Comparison of ENCODE assay signal across 20 cellular contexts in genomic region chr2:76385943-76386342, GRCh38.
A peak's percentile ranks its signal among the peaks of the same experiment; 100 is the strongest.
DNase-seq lines count a peak whose midpoint lies in the region; ATAC-seq and TF ChIP-seq lines count a peak whose summit lies in the region.
"Had no signal": no experiment of that assay in that cellular context is flagged by ENCODE, and none has a peak within 500 bp of the region (broad histone marks: within the 10 kb centered on the region; RNA-seq: fewer than 3 reads in every experiment).

No MANE protein-coding gene starts in this region.

- H3K36me3 Mint-ChIP-seq in GM23338 (ENCODE audit: low read depth) (no peaks in the 10 kb centered on the region), neural progenitor cell (no peaks in the 10 kb centered on the region)
- H3K36me3 Mint-ChIP-seq: CD14-positive monocyte; CD4-positive, alpha-beta memory T cell; CD4-positive, CD25-positive, alpha-beta regulatory T cell; CD8-positive, alpha-beta memory T cell had no signal

- H4K20me1 ChIP-seq in GM23338 (replicated peaks; ENCODE audit: insufficient read depth): no peaks in the 10 kb centered on the region
- no peaks in the 10 kb centered on the region for H4K20me1 ChIP-seq in neural progenitor cell (ENCODE audit: low read depth)
- no peaks in the 10 kb centered on the region for H4K20me1 ChIP-seq in PC-9 (ENCODE audit: insufficient read depth)
- H4K20me1 ChIP-seq: BLaER1 had no signal

- H3K36me3 ChIP-seq in GM23338 (ENCODE audit: insufficient read depth): no peaks in the 10 kb centered on the region
- H3K36me3 ChIP-seq in ectodermal cell (ENCODE audit: control insufficient read depth, insufficient read depth, low read length): no peaks in the 10 kb centered on the region
- no peaks in the 10 kb centered on the region for H3K36me3 ChIP-seq in neural progenitor cell
- H3K36me3 ChIP-seq in PC-9 (ENCODE audit: low read depth): no peaks in the 10 kb centered on the region
- H3K36me3 ChIP-seq in body of pancreas (replicated peaks in 1 of 2; ENCODE audit: insufficient read depth in 1 of 2, low read depth in 2 of 2): no peaks in the 10 kb centered on the region
- H3K36me3 ChIP-seq: BE2C, BLaER1 had no signal

- H3K4me3 ChIP-seq in GM23338 (no peak overlapping the region), ectodermal cell (ENCODE audit: insufficient read depth, low read depth, low read length) (no peak overlapping the region), neural progenitor cell (no peak overlapping the region), PC-9 (no peak overlapping the region), body of pancreas (no peak overlapping the region)
- H3K4me3 ChIP-seq: BLaER1 had no signal

- H3F3A ChIP-seq in GM23338 (replicated peaks; ENCODE audit: low read depth) (no peaks in the 10 kb centered on the region), neural progenitor cell (ENCODE audit: low read depth) (peaks cover 9% of the 10 kb centered on the region), PC-9 (ENCODE audit: insufficient read depth, low read depth) (no peaks in the 10 kb centered on the region)

- no peaks in the 10 kb centered on the region for H3K9me3 ChIP-seq in ectodermal cell (ENCODE audit: control insufficient read depth, low read length)
- no peaks in the 10 kb centered on the region for H3K9me3 ChIP-seq in neural progenitor cell (ENCODE audit: low read depth)
- H3K9me3 ChIP-seq in PC-9 (ENCODE audit: insufficient read depth, low read depth): no peaks in the 10 kb centered on the region
- H3K9me3 ChIP-seq in body of pancreas: no peaks in the 10 kb centered on the region
- H3K9me3 ChIP-seq: BE2C, Caco-2 had no signal

- CTCF ChIA-PET in PC-9 (lab: Charles Lee): no interaction called here

- ATAC-seq in GM23338: no peak
- no peak for ATAC-seq in body of pancreas

- H3K27me3 Mint-ChIP-seq in GM23338 (ENCODE audit: insufficient read depth, low read depth, poor library complexity) (no peaks in the 10 kb centered on the region), neural progenitor cell (ENCODE audit: insufficient read depth, low read depth) (no peaks in the 10 kb centered on the region)
- H3K27me3 Mint-ChIP-seq: CD4-positive, alpha-beta memory T cell; CD4-positive, CD25-positive, alpha-beta regulatory T cell; CD8-positive, alpha-beta memory T cell had no signal

- H3K9me3 Mint-ChIP-seq in GM23338 (no peaks in the 10 kb centered on the region), neural progenitor cell (no peaks in the 10 kb centered on the region)

- H3K27ac ChIP-seq in GM23338 (ENCODE audit: low read depth) (no peak overlapping the region), ectodermal cell (ENCODE audit: insufficient read depth, low read depth, low read length, poor library complexity, severe bottlenecking) (peak overlapping the region; percentile 44), neural progenitor cell (no peak overlapping the region), PC-9 (no peak overlapping the region), body of pancreas (no peak overlapping the region)
- H3K27ac ChIP-seq: BLaER1 had no signal

- WGBS in ectodermal cell, 2 experiments: 95 to 96% methylated on average over 1 of the region's 1 CpG
- 92 to 98% methylated on average over 1 of the region's 1 CpG for WGBS in body of pancreas, 2 donors

- TF ChIP-seq POLR2A in body of pancreas (IDR thresholded peaks at IDR 0.05): no peak

- H3K27ac Mint-ChIP-seq in GM23338 (no peak overlapping the region), neural progenitor cell (peak overlapping the region; percentile 24)
- H3K27ac Mint-ChIP-seq: CD14-positive monocyte; CD4-positive, alpha-beta memory T cell; CD4-positive, CD25-positive, alpha-beta regulatory T cell; CD8-positive, alpha-beta memory T cell had no signal

- H3K4me2 ChIP-seq in GM23338 (no peak overlapping the region), neural progenitor cell (peak overlapping the region; percentile 14), PC-9 (no peak overlapping the region)
- H3K4me2 ChIP-seq: BLaER1 had no signal

- no peaks in the 10 kb centered on the region for H3K27me3 ChIP-seq in GM23338 (ENCODE audit: insufficient read depth)
- no peaks in the 10 kb centered on the region for H3K27me3 ChIP-seq in ectodermal cell (ENCODE audit: control insufficient read depth, insufficient read depth, low read length, poor library complexity, severe bottlenecking)
- no peaks in the 10 kb centered on the region for H3K27me3 ChIP-seq in neural progenitor cell
- H3K27me3 ChIP-seq in PC-9 (ENCODE audit: insufficient read depth, low read depth): 0 out of 2 replicates have a peak, but pooled peaks cover 3% of the 10 kb centered on the region
- H3K27me3 ChIP-seq in body of pancreas: no peaks in the 10 kb centered on the region
- H3K27me3 ChIP-seq: BE2C, BLaER1 had no signal

- H3K79me2 ChIP-seq in GM23338 (replicated peaks; ENCODE audit: insufficient read depth) (no peaks in the 10 kb centered on the region), neural progenitor cell (ENCODE audit: low read depth) (no peaks in the 10 kb centered on the region), PC-9 (ENCODE audit: low read depth) (no peaks in the 10 kb centered on the region)

- H3K4me1 ChIP-seq in GM23338 (ENCODE audit: insufficient read depth): no peaks in the 10 kb centered on the region
- peaks cover 4% of the 10 kb centered on the region for H3K4me1 ChIP-seq in ectodermal cell (ENCODE audit: control insufficient read depth, insufficient read depth, low read length)
- H3K4me1 ChIP-seq in neural progenitor cell: peaks cover 21% of the 10 kb centered on the region
- H3K4me1 ChIP-seq in PC-9 (replicated peaks; ENCODE audit: insufficient read depth): no peaks in the 10 kb centered on the region
- no peaks in the 10 kb centered on the region for H3K4me1 ChIP-seq in body of pancreas
- H3K4me1 ChIP-seq: BE2C, Caco-2 had no signal

- BruUV-seq in PC-9 (replicated peaks; lab: Mats Ljungman, UMichigan): no TSS peak

- H3K4me3 Mint-ChIP-seq in GM23338: no peak overlapping the region
- no peak overlapping the region for H3K4me3 Mint-ChIP-seq in neural progenitor cell
- H3K4me3 Mint-ChIP-seq: CD14-positive monocyte; CD4-positive, alpha-beta memory T cell; CD8-positive, alpha-beta memory T cell had no signal

- H2AFZ ChIP-seq in GM23338 (peak overlapping the region; percentile 45; the same call in 1 of the 2 replicates), neural progenitor cell (replicated peaks) (no peak overlapping the region), PC-9 (no peak overlapping the region)

- POLR2A ChIA-PET in PC-9 (lab: Charles Lee; ENCODE audit: unreplicated experiment): no interaction called here

- H3K9me2 ChIP-seq in GM23338 (ENCODE audit: insufficient read depth): 0 out of 2 replicates have a peak, but pooled peaks cover 8% of the 10 kb centered on the region
- no peaks in the 10 kb centered on the region for H3K9me2 ChIP-seq in PC-9 (ENCODE audit: insufficient read depth)

- H3K4me1 Mint-ChIP-seq in GM23338 (no peaks in the 10 kb centered on the region), neural progenitor cell (peaks cover 18% of the 10 kb centered on the region)
- H3K4me1 Mint-ChIP-seq: CD14-positive monocyte; CD4-positive, alpha-beta memory T cell; CD4-positive, CD25-positive, alpha-beta regulatory T cell; CD8-positive, alpha-beta memory T cell had no signal

- no peak for TF ChIP-seq CTCF in GM23338 (conservative IDR thresholded peaks at IDR 0.05; ENCODE audit: low read depth in 2 of 2)
- no peak for TF ChIP-seq CTCF in neural progenitor cell (IDR thresholded peaks at IDR 0.05)
- no peak for TF ChIP-seq CTCF in PC-9 (conservative IDR thresholded peaks at IDR 0.05)
- TF ChIP-seq CTCF in body of pancreas (IDR thresholded peaks at IDR 0.05): no peak

- intact Hi-C loops in PC-9 (cut with micrococcal nuclease; ENCODE audit: unreplicated experiment) (no loop called here), body of pancreas (cut with DNase I) (no loop called here)

- no peak overlapping the region for H3K9ac ChIP-seq in neural progenitor cell
- H3K9ac ChIP-seq: BLaER1 had no signal

- DNase-seq in GM23338 (ENCODE audit: low spot score) (no peak), NCI-H2227 (lab: John Stamatoyannopoulos, UW; ENCODE audit: unreplicated experiment) (peak; percentile 21), neural progenitor cell (ENCODE audit: low spot score) (peak; percentile 66), activated gamma-delta T cell (lab: John Stamatoyannopoulos, UW) (no peak), PC-9 (no peak), body of pancreas (no peak)
- DNase-seq: 8988T; ACHN; BE2C; C1 segment of cervical spinal cord; Caco-2; Calu3; CD4-positive, alpha-beta memory T cell; CD4-positive, CD25-positive, alpha-beta regulatory T cell; CD8-positive, alpha-beta memory T cell; DMS79 treated with DMSO at 0.1 percent for 48 hours; GF-D8 had no signal

TF ChIP-seq in GM23338, 12 proteins besides CTCF, POLR2A, EP300 and RAD21 (continues in another document):
- TF ChIP-seq JUNB (IDR thresholded peaks at IDR 0.05; ENCODE audit: unreplicated experiment) (no peak), POLR2AphosphoS5 (IDR thresholded peaks at IDR 0.05; ENCODE audit: low read depth) (no peak), ZNF114 (CRISPR knock-in tag; IDR thresholded peaks at IDR 0.05) (no peak), ETS1 (IDR thresholded peaks at IDR 0.05) (no peak), NANOG (IDR thresholded peaks at IDR 0.05; ENCODE audit: borderline replicate concordance) (no peak)

Comparison
In these comparisons a context has a peak if more than half of its experiments do, and no peak if none do; other contexts are left out.
1. DNase-seq: peak in NCI-H2227 (single experiment) and neural progenitor cell (single experiment); none in GM23338 (single experiment), activated gamma-delta T cell (single experiment), PC-9 (0 of 2) and body of pancreas (0 of 4).